In genomic region chr3:50204804-50205718, GRCh38 we compare ENCODE assay signal across 9 cellular contexts. TPM values are rescaled to one million over a fixed set of nuclear protein-coding genes. Genes with fewer than 3 reads are reported as not detected.
DNase-seq lines count a peak whose midpoint lies in the region; ATAC-seq and TF ChIP-seq lines count a peak whose summit lies in the region.
"Had no signal": no experiment of that assay in that cellular context is flagged by ENCODE, and none has a peak within 500 bp of the region (broad histone marks: within the 10 kb centered on the region; RNA-seq: fewer than 3 reads in every experiment).

SLC38A3 (plus strand) TSS chr3:50205271; CDS start chr3:50214200, 8,929 bp downstream.

- ATAC-seq in GM21737 (IDR thresholded peaks at IDR 0.05; ENCODE audit: unreplicated experiment), result no peak
- no peak for ATAC-seq in GM21367 (IDR thresholded peaks at IDR 0.05; ENCODE audit: unreplicated experiment)

- intact Hi-C loops in prostate gland (cut with DNase I), result no loop called here

- no peaks in the 10 kb centered on the region for H3K36me3 ChIP-seq in prostate gland

- H3K9me3 Mint-ChIP-seq in glutamatergic neuron (ENCODE audit: unreplicated experiment), result peaks cover 5% of the 10 kb centered on the region

- H3K36me3 Mint-ChIP-seq in glutamatergic neuron (ENCODE audit: unreplicated experiment), result no peaks in the 10 kb centered on the region
- H3K36me3 Mint-ChIP-seq: CD4-positive, CD25-positive, alpha-beta regulatory T cell had no signal

- DNase-seq in NCI-H1436 (lab: John Stamatoyannopoulos, UW) (peak; percentile 22), NCI-H1436 treated with DMSO at 0.1 percent for 48 hours (lab: John Stamatoyannopoulos, UW) (no peak), glutamatergic neuron (peak; percentile 68), prostate gland (ENCODE audit: low spot score) (no peak), epidermal melanocyte (ENCODE audit: insufficient read length, low spot score) (no peak)
- DNase-seq in activated CD4-positive, CD25-positive, alpha-beta regulatory T cell treated with anti-CD3 and anti-CD28 coated beads, Interleukin-2, amount 50 U/mL, for 72 hours, result peak; percentile 36

- peaks cover 14% of the 10 kb centered on the region for H3K27me3 Mint-ChIP-seq in glutamatergic neuron (ENCODE audit: unreplicated experiment)

- TF ChIP-seq CTCF in glutamatergic neuron (IDR thresholded peaks at IDR 0.05; ENCODE audit: partially characterized antibody, unreplicated experiment), result no peak
- TF ChIP-seq CTCF in prostate gland (IDR thresholded peaks at IDR 0.05), result no peak

- no peak within 1 kb of the TSS for H3K27ac Mint-ChIP-seq in glutamatergic neuron (ENCODE audit: unreplicated experiment)
- H3K27ac Mint-ChIP-seq: CD4-positive, CD25-positive, alpha-beta regulatory T cell had no signal

- H3K27me3 ChIP-seq in prostate gland (replicated peaks; ENCODE audit: insufficient read depth), result no peaks in the 10 kb centered on the region

- no peaks in the 10 kb centered on the region for H3K4me1 ChIP-seq in prostate gland (replicated peaks)

- no peak for TF ChIP-seq POLR2A in prostate gland (IDR thresholded peaks at IDR 0.05)

- 4% methylated on average over 47 of the region's 68 CpGs for WGBS in prostate gland

- H3K9me3 ChIP-seq in prostate gland, result no peaks in the 10 kb centered on the region

- peak within 1 kb of the TSS; percentile 67 for H3K4me3 Mint-ChIP-seq in glutamatergic neuron (ENCODE audit: unreplicated experiment)

- peak within 1 kb of the TSS; percentile 10 to 20 for H3K4me3 ChIP-seq in prostate gland

- H3K27ac ChIP-seq in prostate gland, result no peak within 1 kb of the TSS

- peaks cover 7% of the 10 kb centered on the region for H3K4me1 Mint-ChIP-seq in glutamatergic neuron (ENCODE audit: low read depth, unreplicated experiment)

RNA-seq across cellular contexts. Expression of gene SLC38A3, which starts in this region (rescaled TPM):
- total RNA-seq in glutamatergic neuron (ENCODE audit: unreplicated experiment) (not detected), prostate gland (1 to 10 TPM in 1 of 2 donors, under 1 TPM in 1; 0.41 to 4.0 TPM)
- total RNA-seq: CD4-positive, CD25-positive, alpha-beta regulatory T cell had no signal

Comparison
In these comparisons a context has a peak if more than half of its experiments do, and no peak if none do; other contexts are left out.
1. DNase-seq: peak in NCI-H1436 (single experiment) and activated CD4-positive, CD25-positive, alpha-beta regulatory T cell treated with anti-CD3 and anti-CD28 coated beads, Interleukin-2, amount 50 U/mL, for 72 hours (single experiment); none in NCI-H1436 treated with DMSO at 0.1 percent for 48 hours (single experiment), prostate gland (single experiment) and epidermal melanocyte (single experiment).
2. Peak in DNase-seq in glutamatergic neuron; RNA of the gene not detected or under 1 TPM.